In genomic region chr3:45182915-45183881, GRCh38 we compare ENCODE assay signal across 8 cellular contexts. TPM values are rescaled to one million over a fixed set of nuclear protein-coding genes. Genes with fewer than 3 reads are reported as not detected.
DNase-seq lines count a peak whose midpoint lies in the region; ATAC-seq and TF ChIP-seq lines count a peak whose summit lies in the region.

No MANE protein-coding gene starts in this region.

- H3K4me3 Mint-ChIP-seq in type B pancreatic cell, result peak overlapping the region; percentile 78

- DNase-seq in NOMO-1 treated with dmso at 0.1 percent for 144 hours (lab: John Stamatoyannopoulos, UW; ENCODE audit: unreplicated experiment) (peak; percentile 5), NOMO-1 treated with DMSO at 0.1 percent for 48 hours (lab: John Stamatoyannopoulos, UW; ENCODE audit: unreplicated experiment) (no peak), iPS-NIHi7 (ENCODE audit: extremely low spot score) (peak; percentile 67), type B pancreatic cell (ENCODE audit: extremely low spot score, unreplicated experiment) (no peak)

- no peaks in the 10 kb centered on the region for H3K9me3 Mint-ChIP-seq in type B pancreatic cell

- no peaks in the 10 kb centered on the region for H3K36me3 Mint-ChIP-seq in type B pancreatic cell

- peak overlapping the region; percentile 99 for H3K27ac Mint-ChIP-seq in type B pancreatic cell

- H3K27me3 Mint-ChIP-seq in type B pancreatic cell, result no peaks in the 10 kb centered on the region

- peaks cover 35% of the 10 kb centered on the region for H3K4me1 Mint-ChIP-seq in type B pancreatic cell (ENCODE audit: unreplicated experiment)

- no peak for TF ChIP-seq CTCF in type B pancreatic cell (conservative IDR thresholded peaks at IDR 0.05)

- ATAC-seq in SK-N-SH treated with all-trans-retinoic acid at 6 μM for 48 hours (peak; percentile 80), HG03442 (IDR thresholded peaks at IDR 0.05; ENCODE audit: unreplicated experiment) (no peak), GM19324 (IDR thresholded peaks at IDR 0.05; ENCODE audit: low FRiP score, unreplicated experiment) (no peak), GM18861 (IDR thresholded peaks at IDR 0.05; ENCODE audit: unreplicated experiment) (no peak)

TF ChIP-seq in SK-N-SH treated with all-trans-retinoic acid at 6 μM for 48 hours, 23 proteins besides CTCF, POLR2A, EP300 and RAD21:
- no peak for TF ChIP-seq TOX (CRISPR knock-in tag; IDR thresholded peaks at IDR 0.05; ENCODE audit: borderline replicate concordance)
- no peak for TF ChIP-seq TCF4 (CRISPR knock-in tag; IDR thresholded peaks at IDR 0.05; ENCODE audit: borderline replicate concordance)
- TF ChIP-seq PPARA (CRISPR knock-in tag; IDR thresholded peaks at IDR 0.05; ENCODE audit: borderline replicate concordance), result no peak
- no peak for TF ChIP-seq GLIS3 (CRISPR knock-in tag; IDR thresholded peaks at IDR 0.05)
- no peak for TF ChIP-seq CREB5 (CRISPR knock-in tag; IDR thresholded peaks at IDR 0.05; ENCODE audit: low read depth)
- no peak for TF ChIP-seq ISL1 (CRISPR knock-in tag; IDR thresholded peaks at IDR 0.05)
- TF ChIP-seq ZFP30 (CRISPR knock-in tag; IDR thresholded peaks at IDR 0.05), result no peak
- no peak for TF ChIP-seq ARNTL (CRISPR knock-in tag; IDR thresholded peaks at IDR 0.05; ENCODE audit: borderline replicate concordance, low read depth)
- no peak for TF ChIP-seq TSHZ2 (CRISPR knock-in tag; IDR thresholded peaks at IDR 0.05)
- TF ChIP-seq BACH2 (CRISPR knock-in tag; IDR thresholded peaks at IDR 0.05; ENCODE audit: borderline replicate concordance), result no peak
- TF ChIP-seq RARB (CRISPR knock-in tag; IDR thresholded peaks at IDR 0.05), result no peak
- no peak for TF ChIP-seq ZC3H10 (CRISPR knock-in tag; IDR thresholded peaks at IDR 0.05)
- no peak for TF ChIP-seq POU6F1 (CRISPR knock-in tag; IDR thresholded peaks at IDR 0.05; ENCODE audit: borderline replicate concordance, low read depth)
- TF ChIP-seq ZNF70 (CRISPR knock-in tag; IDR thresholded peaks at IDR 0.05), result no peak

RNA-seq across cellular contexts. Expression of gene CDCP1, which starts 37.0 kb away (rescaled TPM):
- 26.3 and 82.5 TPM in 2 replicates for total RNA-seq in type B pancreatic cell (ENCODE audit: low replicate concordance)

RNA-seq across cellular contexts. Expression of gene TMEM158, which starts 42.9 kb away (rescaled TPM):
- total RNA-seq in type B pancreatic cell (ENCODE audit: low replicate concordance), result 8.9 and 10.1 TPM in 2 replicates

Comparison
In these comparisons a context has a peak if more than half of its experiments do, and no peak if none do; other contexts are left out.
1. DNase-seq: peak in NOMO-1 treated with dmso at 0.1 percent for 144 hours (single experiment) and iPS-NIHi7 (single experiment); none in NOMO-1 treated with DMSO at 0.1 percent for 48 hours (single experiment) and type B pancreatic cell (single experiment).